ENCODE assay signal across 34 cellular contexts in the genomic region with DNA sequence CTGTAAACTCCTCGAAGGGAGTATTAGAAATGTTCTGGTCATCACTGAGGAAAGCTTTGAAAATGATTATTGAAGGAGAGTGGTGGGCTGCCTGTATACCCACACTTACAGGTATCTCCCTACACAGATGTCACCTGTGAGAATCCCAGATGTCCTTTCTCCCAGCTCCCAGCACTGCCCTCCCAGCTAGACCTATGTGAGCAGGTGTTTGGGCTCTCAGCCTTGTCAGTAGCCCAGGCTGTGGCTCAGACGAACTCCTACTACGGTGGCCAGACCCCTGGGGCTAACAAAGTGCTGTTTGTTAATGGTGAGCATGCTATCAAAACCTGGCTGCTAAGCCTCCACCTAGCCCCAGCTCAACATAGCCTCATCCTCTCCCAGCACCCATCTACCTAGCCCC. TPM values are rescaled to one million over a fixed set of nuclear protein-coding genes. Genes with fewer than 3 reads are reported as not detected.
"Had no signal": no experiment of that assay in that cellular context is flagged by ENCODE, and none has a peak within 500 bp of the region (broad histone marks: within the 10 kb centered on the region; RNA-seq: fewer than 3 reads in every experiment).

No MANE protein-coding gene starts in this region.

- H3K27ac ChIP-seq: colonic mucosa, epithelial cell of prostate, esophagus squamous epithelium, gastrocnemius medialis, heart right ventricle, left lung, lower lobe of right lung had no signal

- DNase-seq: colonic mucosa; cortex of kidney; effector CD8-positive, alpha-beta T cell; effector memory CD8-positive, alpha-beta T cell; endodermal cell; erythroblast; esophagus squamous epithelium; foreskin fibroblast; foreskin melanocyte; gastrocnemius medialis; glutamatergic neuron; head of caudate nucleus; heart right ventricle; hippocampal formation; left cardiac atrium; left lung; left ventricle myocardium superior; lower lobe of right lung; mesenchymal stem cell had no signal

- H3K9me3 ChIP-seq: colonic mucosa, esophagus squamous epithelium, gastrocnemius medialis, heart right ventricle, left lung, lower lobe of right lung, mucosa of descending colon had no signal

- H3K4me1 Mint-ChIP-seq: endodermal cell had no signal

- ATAC-seq: effector memory CD8-positive, alpha-beta T cell; esophagus mucosa; gastrocnemius medialis; heart right ventricle; left cardiac atrium; left lung; left ventricle myocardium superior; lower lobe of right lung; mucosa of descending colon had no signal

- H3K4me1 ChIP-seq: colonic mucosa had no signal

- FAIRE-seq: endometrium, islet of Langerhans, keratinocyte had no signal

- H3K27ac Mint-ChIP-seq: dendritic cell treated with granulocyte-macrophage colony-stimulating factor and Interleukin-4, amounts not matched to agents 40 ng/mL and 50 ng/mL, for 4 days; effector memory CD8-positive, alpha-beta T cell; endodermal cell; mesothelial cell of epicardium had no signal

- H3K4me3 Mint-ChIP-seq: dendritic cell treated with granulocyte-macrophage colony-stimulating factor and Interleukin-4, amounts not matched to agents 40 ng/mL and 50 ng/mL, for 4 days; effector memory CD8-positive, alpha-beta T cell; endodermal cell; mesothelial cell of epicardium had no signal

- H3K36me3 ChIP-seq: colonic mucosa, esophagus squamous epithelium, gastrocnemius medialis, heart right ventricle, left lung, lower lobe of right lung had no signal

- H3K4me3 ChIP-seq: colonic mucosa, esophagus squamous epithelium, gastrocnemius medialis, heart right ventricle, left lung, lower lobe of right lung, mucosa of descending colon had no signal

- H3K36me3 Mint-ChIP-seq: mesothelial cell of epicardium had no signal

- H3K9me3 Mint-ChIP-seq: dendritic cell treated with granulocyte-macrophage colony-stimulating factor and Interleukin-4, amounts not matched to agents 40 ng/mL and 50 ng/mL, for 4 days; effector memory CD8-positive, alpha-beta T cell; endodermal cell; mesothelial cell of epicardium had no signal

RNA-seq across cellular contexts. Expression of gene PRSS16, which starts 7.1 kb away (rescaled TPM):
- total RNA-seq: dermis microvascular lymphatic vessel endothelial cell, gastrocnemius medialis, glomerular endothelial cell, left ventricle myocardium superior, lung microvascular endothelial cell, myocyte had no signal
- polyA plus RNA-seq: heart right ventricle had no signal

RNA-seq across cellular contexts. Expression of gene POM121L2, which starts 57.5 kb away (rescaled TPM):
- total RNA-seq: dermis microvascular lymphatic vessel endothelial cell, esophagus mucosa, esophagus squamous epithelium, gastrocnemius medialis, glomerular endothelial cell, heart right ventricle, kidney epithelial cell, left cardiac atrium, left lung, left ventricle myocardium superior, lower leg skin, lower lobe of right lung, lung microvascular endothelial cell, mesenteric fat pad, mesothelial cell of epicardium, myocyte had no signal
- polyA plus RNA-seq: heart right ventricle, keratinocyte had no signal
